ENCODE assay signal across 16 cellular contexts in genomic region chr6:36841756-36842155, GRCh38. TPM values are rescaled to one million over a fixed set of nuclear protein-coding genes. Genes with fewer than 3 reads are reported as not detected.
DNase-seq lines count a peak whose midpoint lies in the region; ATAC-seq and TF ChIP-seq lines count a peak whose summit lies in the region.
"Had no signal": no experiment of that assay in that cellular context is flagged by ENCODE, and none has a peak within 500 bp of the region (broad histone marks: within the 10 kb centered on the region; RNA-seq: fewer than 3 reads in every experiment).

No MANE protein-coding gene starts in this region.

- H2AFZ ChIP-seq in osteoblast (ENCODE audit: low read length), result no peak overlapping the region

- TF ChIP-seq POLR2A in heart left ventricle (IDR thresholded peaks at IDR 0.05), result no peak

- H3K27me3 ChIP-seq in heart left ventricle, result peaks cover 0 to 24% (median 0%) of the 10 kb centered on the region in 9 donors
- H3K27me3 ChIP-seq in right cardiac atrium (ENCODE audit: control insufficient read depth, insufficient read depth), result no peaks in the 10 kb centered on the region
- peaks cover 23% of the 10 kb centered on the region for H3K27me3 ChIP-seq in osteoblast (ENCODE audit: insufficient read depth, low read length)

- DNase-seq in heart left ventricle (no peak), Right ventricle myocardium inferior (ENCODE audit: missing footprints) (no peak), right cardiac atrium (no peak), left cardiac atrium (no peak), MV-4-11 (lab: John Stamatoyannopoulos, UW) (peak; percentile 24), osteoblast (ENCODE audit: insufficient read length, low spot score, missing footprints) (peak; percentile 4), HPDE6-E6E7 (ENCODE audit: extremely low spot score) (no peak)
- DNase-seq in activated T-cell treated with anti-CD3 and anti-CD28 coated beads, Interleukin-2, amount 50 U/mL, for 48 hours, result no peak
- DNase-seq: 8988T; Calu3; CD8-positive, alpha-beta T cell; DMS79 treated with DMSO at 0.1 percent for 48 hours; GF-D8; H7 had no signal

- intact Hi-C loops in heart left ventricle (cut with DNase I) (loop anchor here in 2 of 10 donors (5.0 to 10.0 kb wide), 3 partner anchors 34 to 227 kb away; no protein-coding TSS in a partner anchor), Right ventricle myocardium inferior (cut with DNase I) (loop anchor here (2.0 kb wide), 2 partner anchors 29 to 131 kb away; no protein-coding TSS in a partner anchor), right cardiac atrium (cut with DNase I) (no loop called here), left cardiac atrium (cut with DNase I) (no loop called here)

- ATAC-seq in heart left ventricle, result no peak
- no peak for ATAC-seq in Right ventricle myocardium inferior
- no peak for ATAC-seq in right cardiac atrium
- no peak for ATAC-seq in left cardiac atrium
- ATAC-seq: CD8-positive, alpha-beta T cell; HCT116 had no signal

- H3K4me1 ChIP-seq in heart left ventricle (peaks cover 4 to 55% (median 17%) of the 10 kb centered on the region in 12 donors), right cardiac atrium (ENCODE audit: control insufficient read depth, insufficient read depth, low read length) (peaks cover 8% of the 10 kb centered on the region), osteoblast (ENCODE audit: insufficient read depth, low read length) (peaks cover 8% of the 10 kb centered on the region)

- H3K27ac ChIP-seq in heart left ventricle (peak overlapping the region in 11 of 12 donors; percentile 55 to 91 (median 75)), right cardiac atrium (ENCODE audit: low read length) (peak overlapping the region; percentile 75), osteoblast (ENCODE audit: low read depth, low read length) (no peak overlapping the region)
- H3K27ac ChIP-seq: BLaER1 treated with 17β-estradiol and CSF1 and Interleukin-3, amounts not matched to agents 10 nM and 100 nM had no signal

- no peaks in the 10 kb centered on the region for H4K20me1 ChIP-seq in osteoblast (ENCODE audit: insufficient read depth, low read length)

- no peak for TF ChIP-seq CTCF in heart left ventricle (IDR thresholded peaks at IDR 0.05)
- no peak for TF ChIP-seq CTCF in osteoblast (IDR thresholded peaks at IDR 0.05; ENCODE audit: extremely low read depth, low read depth, low read length)

- H3K9me3 ChIP-seq in heart left ventricle (no peaks in the 10 kb centered on the region), right cardiac atrium (ENCODE audit: control insufficient read depth, low read length) (no peaks in the 10 kb centered on the region), osteoblast (ENCODE audit: low read depth, low read length) (no peaks in the 10 kb centered on the region)
- H3K9me3 ChIP-seq: BLaER1 treated with 17β-estradiol and CSF1 and Interleukin-3, amounts not matched to agents 10 nM and 100 nM had no signal

- H3K79me2 ChIP-seq in osteoblast (ENCODE audit: insufficient read depth, low read length), result no peaks in the 10 kb centered on the region

- H3K4me3 ChIP-seq in heart left ventricle (peak overlapping the region in 2 of 12 donors; percentile 20 to 34), right cardiac atrium (ENCODE audit: low read length) (peak overlapping the region; percentile 59), osteoblast (ENCODE audit: insufficient read depth, low read length) (no peak overlapping the region)
- H3K4me3 ChIP-seq: BLaER1 treated with 17β-estradiol and CSF1 and Interleukin-3, amounts not matched to agents 10 nM and 100 nM had no signal

- no peak overlapping the region for H3K4me2 ChIP-seq in osteoblast (ENCODE audit: insufficient read depth, low read length)

- WGBS in heart left ventricle, 4 donors, result 77 to 97% (median 83%) methylated on average over 2 of the region's 2 CpGs
- whole genome bisulfite sequencing in right cardiac atrium, result 71% methylated on average over 2 of the region's 2 CpGs

- H3K36me3 ChIP-seq in heart left ventricle, result no peaks in the 10 kb centered on the region
- no peaks in the 10 kb centered on the region for H3K36me3 ChIP-seq in osteoblast (ENCODE audit: insufficient read depth, low read length)
- H3K36me3 ChIP-seq: BLaER1 treated with 17β-estradiol and CSF1 and Interleukin-3, amounts not matched to agents 10 nM and 100 nM had no signal

RNA-seq across cellular contexts. Expression of gene CPNE5, which starts 2.5 kb away (rescaled TPM):
- total RNA-seq in heart left ventricle (100 to 1,000 TPM in 1 of 9 donors, 10 to 100 TPM in 7, 1 to 10 TPM in 1; 5.2 to 111 (median 28.4) TPM), Right ventricle myocardium inferior (10.9 TPM), right cardiac atrium (10 to 100 TPM; 31.7 to 80.9 (median 70.3) TPM), left cardiac atrium (10 to 100 TPM; 14.7 to 63.5 TPM), osteoblast (under 0.01 TPM in 1 of 2 replicates, not detected in the other)
- polyA plus RNA-seq in heart left ventricle (10 to 100 TPM in 1 of 2 donors, 1 to 10 TPM in 1; 4.0 to 12.1 TPM), right cardiac atrium (27.5 TPM)
- total RNA-seq: Calu3 had no signal

RNA-seq across cellular contexts. Expression of gene PPIL1, which starts 32.8 kb away (rescaled TPM):
- total RNA-seq in heart left ventricle (10 to 100 TPM; 30.9 to 61.6 (median 42.6) TPM), Right ventricle myocardium inferior (70.1 TPM), right cardiac atrium (10 to 100 TPM; 49.4 to 72.4 (median 63.7) TPM), left cardiac atrium (10 to 100 TPM; 52.4 to 56.3 TPM), osteoblast (9.8 and 10.9 TPM in 2 replicates)
- polyA plus RNA-seq in heart left ventricle (10 to 100 TPM; 42.6 to 69.3 TPM), right cardiac atrium (75.6 TPM)

RNA-seq across cellular contexts. Expression of gene C6orf89, which starts 44.0 kb away (rescaled TPM):
- total RNA-seq in heart left ventricle (10 to 100 TPM; 54.2 to 86.2 (median 75.5) TPM), Right ventricle myocardium inferior (79.4 TPM), right cardiac atrium (10 to 100 TPM; 69.4 to 83.9 (median 79.1) TPM), left cardiac atrium (10 to 100 TPM; 62.9 to 74.1 TPM), osteoblast (59.0 and 60.1 TPM in 2 replicates)
- polyA plus RNA-seq in heart left ventricle (10 to 100 TPM; 34.0 to 55.9 TPM), right cardiac atrium (53.2 TPM)

Comparison
In these comparisons a context has a peak if more than half of its experiments do, and no peak if none do; other contexts are left out.
1. DNase-seq: peak in MV-4-11 (single experiment) and osteoblast (single experiment); none in heart left ventricle (0 of 5), Right ventricle myocardium inferior (single experiment), right cardiac atrium (0 of 3), left cardiac atrium (single experiment), activated T-cell treated with anti-CD3 and anti-CD28 coated beads, Interleukin-2, amount 50 U/mL, for 48 hours (0 of 2) and HPDE6-E6E7 (single experiment).